32 cellular contexts compared by ENCODE assay signal in the genomic region with DNA sequence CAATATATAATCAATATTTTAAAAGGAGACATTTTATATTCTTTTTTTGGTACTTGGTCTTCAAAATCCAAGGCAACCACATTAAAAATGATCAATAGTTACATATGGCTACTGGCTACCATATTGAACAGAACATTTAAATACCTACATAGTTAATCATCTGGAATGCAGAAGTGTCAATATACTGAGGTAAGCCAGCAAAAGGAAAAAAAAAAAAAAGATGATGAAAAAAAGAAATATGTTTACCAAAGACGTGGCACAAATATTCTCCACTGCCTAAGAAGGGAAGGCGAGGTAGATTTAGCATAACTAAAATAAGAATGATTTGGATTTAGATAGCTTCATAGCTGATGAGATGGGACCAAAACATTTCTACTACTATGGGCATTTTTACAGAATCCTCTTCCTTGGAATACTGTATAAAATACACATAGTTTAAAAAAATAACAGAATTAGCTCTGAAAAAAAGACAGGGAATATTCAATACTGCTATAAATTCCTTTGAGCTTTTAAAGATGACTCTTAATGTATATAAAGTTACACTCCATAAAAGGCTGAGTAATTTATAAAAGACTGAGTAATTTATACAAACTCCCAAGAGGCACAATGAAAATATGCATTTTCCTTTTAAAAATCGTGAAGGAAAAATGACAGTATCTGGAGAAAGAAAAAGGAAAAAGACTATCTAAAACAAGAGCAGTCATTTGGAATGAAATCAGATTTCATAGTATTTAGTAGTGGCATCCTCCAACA.
DNase-seq lines count a peak whose midpoint lies in the region; ATAC-seq, FAIRE-seq and TF ChIP-seq lines count a peak whose summit lies in the region.
"Had no signal": no experiment of that assay in that cellular context is flagged by ENCODE, and none has a peak within 500 bp of the region (broad histone marks: within the 10 kb centered on the region; RNA-seq: fewer than 3 reads in every experiment).

No MANE protein-coding gene starts in this region.

- peak overlapping the region; percentile 45 for H3K27ac Mint-ChIP-seq in mesothelial cell of epicardium
- H3K27ac Mint-ChIP-seq: activated CD4-positive, alpha-beta T cell treated with anti-CD3 and anti-CD28 coated beads, Interleukin-2, amount 10 ng/mL, durations not matched to agents 7 days and 5 days; activated naive CD4-positive, alpha-beta T cell treated with anti-CD3 and anti-CD28 coated beads, Interleukin-2, amount 10 ng/mL, durations not matched to agents 7 days and 5 days; activated T-cell treated with anti-CD3 and anti-CD28 coated beads, Interleukin-2, amount 50 U/mL, for 72 hours; type B pancreatic cell had no signal

- H3K4me1 ChIP-seq in heart right ventricle = peaks cover 0 to 80% (median 37%) of the 10 kb centered on the region in 9 donors
- H3K4me1 ChIP-seq: BLaER1, psoas muscle had no signal

- H3K27me3 ChIP-seq in heart right ventricle (no peaks in the 10 kb centered on the region), bronchial epithelial cell (ENCODE audit: control insufficient read depth, insufficient read depth, low read length) (no peaks in the 10 kb centered on the region)
- H3K27me3 ChIP-seq: BLaER1, dorsolateral prefrontal cortex had no signal

- no peak for FAIRE-seq in bronchial epithelial cell (lab: Jason Lieb, UNC)
- FAIRE-seq: GM12891, H54, HepG2, small intestine had no signal

- WGBS in heart right ventricle, 2 donors = 60 to 62% methylated on average over 3 of the region's 3 CpGs

- H3K4me3 ChIP-seq in heart right ventricle (no peak overlapping the region), bronchial epithelial cell (ENCODE audit: low read depth, low read length) (no peak overlapping the region)
- H3K4me3 ChIP-seq: BLaER1, dorsolateral prefrontal cortex, psoas muscle had no signal

- no peak overlapping the region for H3K4me3 Mint-ChIP-seq in mesothelial cell of epicardium
- H3K4me3 Mint-ChIP-seq: activated CD4-positive, alpha-beta T cell treated with anti-CD3 and anti-CD28 coated beads, Interleukin-2, amount 10 ng/mL, durations not matched to agents 7 days and 5 days; activated naive CD4-positive, alpha-beta T cell treated with anti-CD3 and anti-CD28 coated beads, Interleukin-2, amount 10 ng/mL, durations not matched to agents 7 days and 5 days; activated T-cell treated with anti-CD3 and anti-CD28 coated beads, Interleukin-2, amount 50 U/mL, for 72 hours; central memory CD8-positive, alpha-beta T cell had no signal

- intact Hi-C loops in heart right ventricle (cut with DNase I) = loop anchor here in 7 of 10 donors (5.0 to 10.0 kb wide), 4 partner anchors 39 to 64 kb away; partner anchors contain the start of gene CDH2 (in 5 of the 7)
- intact Hi-C loops in cardiac septum (cut with DNase I) = no loop called here

- H3K27me3 Mint-ChIP-seq in mesothelial cell of epicardium (ENCODE audit: low read depth) = no peaks in the 10 kb centered on the region
- H3K27me3 Mint-ChIP-seq: activated CD4-positive, alpha-beta T cell treated with anti-CD3 and anti-CD28 coated beads, Interleukin-2, amount 10 ng/mL, durations not matched to agents 7 days and 5 days; activated naive CD4-positive, alpha-beta T cell treated with anti-CD3 and anti-CD28 coated beads, Interleukin-2, amount 10 ng/mL, durations not matched to agents 7 days and 5 days; central memory CD8-positive, alpha-beta T cell; type B pancreatic cell had no signal

- H3K27ac ChIP-seq in heart right ventricle = peak overlapping the region; percentile 60 to 88 (median 85)
- H3K27ac ChIP-seq: BLaER1, dorsolateral prefrontal cortex, psoas muscle, WERI-Rb-1 had no signal

- H3K9me3 ChIP-seq in heart right ventricle = no peaks in the 10 kb centered on the region
- H3K9me3 ChIP-seq: BLaER1, psoas muscle had no signal

- ATAC-seq in heart right ventricle = no peak
- no peak for ATAC-seq in GM21737 (IDR thresholded peaks at IDR 0.05; ENCODE audit: unreplicated experiment)
- ATAC-seq: activated T-cell treated with anti-CD3 and anti-CD28 coated beads, Interleukin-2, amount 50 U/mL, for 72 hours; HepG2; left ventricle myocardium superior; psoas muscle had no signal

- TF ChIP-seq CTCF in heart right ventricle (IDR thresholded peaks at IDR 0.05) = no peak
- no peak for TF ChIP-seq CTCF in bronchial epithelial cell (IDR thresholded peaks at IDR 0.05; ENCODE audit: insufficient read depth, low read length, severe bottlenecking)
- TF ChIP-seq CTCF in mesothelial cell of epicardium (IDR thresholded peaks at IDR 0.05; ENCODE audit: unreplicated experiment) = no peak

- H3K36me3 Mint-ChIP-seq in mesothelial cell of epicardium = no peaks in the 10 kb centered on the region
- H3K36me3 Mint-ChIP-seq: activated naive CD4-positive, alpha-beta T cell treated with anti-CD3 and anti-CD28 coated beads, Interleukin-2, amount 10 ng/mL, durations not matched to agents 7 days and 5 days; type B pancreatic cell had no signal

- no peak for TF ChIP-seq POLR2A in erythroblast (IDR thresholded peaks at IDR 0.05; ENCODE audit: low read length)

- DNase-seq in heart right ventricle (no peak), cardiac septum (ENCODE audit: low spot score) (no peak), bronchial epithelial cell (ENCODE audit: low read depth) (peak; percentile 67), mesothelial cell of epicardium (ENCODE audit: low spot score in 2 of 2, unreplicated experiment in 2 of 2) (no peak), NCI-H1694 (lab: John Stamatoyannopoulos, UW) (no peak), OCI-M2 (lab: John Stamatoyannopoulos, UW; ENCODE audit: unreplicated experiment) (no peak), erythroblast (lab: John Stamatoyannopoulos, UW) (no peak)
- DNase-seq: ACHN; activated CD4-positive, alpha-beta T cell treated with anti-CD3 and anti-CD28 coated beads, Interleukin-2, amount 10 ng/mL, durations not matched to agents 7 days and 5 days; activated naive CD4-positive, alpha-beta T cell treated with anti-CD3 and anti-CD28 coated beads, Interleukin-2, amount 10 ng/mL, durations not matched to agents 7 days and 5 days; activated T-cell treated with anti-CD3 and anti-CD28 coated beads, Interleukin-2, amount 50 U/mL, for 72 hours; amniotic stem cell; COR-L47; DND-41; dorsolateral prefrontal cortex; foreskin melanocyte; hypothalamus; left ventricle myocardium superior; NCI-H1092; NCI-H2029 treated with DMSO at 0.1 percent for 48 hours; NCI-H774; psoas muscle; small intestine; stimulated activated CD4-positive, alpha-beta T cell treated with anti-CD3 and anti-CD28 coated beads, Interleukin-2, amount 100 ng/mL, for 24 hours; WERI-Rb-1 had no signal

- peaks cover 50% of the 10 kb centered on the region for H3K4me1 Mint-ChIP-seq in mesothelial cell of epicardium
- H3K4me1 Mint-ChIP-seq: activated CD4-positive, alpha-beta T cell treated with anti-CD3 and anti-CD28 coated beads, Interleukin-2, amount 10 ng/mL, durations not matched to agents 7 days and 5 days; activated naive CD4-positive, alpha-beta T cell treated with anti-CD3 and anti-CD28 coated beads, Interleukin-2, amount 10 ng/mL, durations not matched to agents 7 days and 5 days; central memory CD8-positive, alpha-beta T cell had no signal

- no peaks in the 10 kb centered on the region for H3K9me3 Mint-ChIP-seq in mesothelial cell of epicardium
- H3K9me3 Mint-ChIP-seq: activated CD4-positive, alpha-beta T cell treated with anti-CD3 and anti-CD28 coated beads, Interleukin-2, amount 10 ng/mL, durations not matched to agents 7 days and 5 days; type B pancreatic cell had no signal

- H3K36me3 ChIP-seq in heart right ventricle = no peaks in the 10 kb centered on the region
- H3K36me3 ChIP-seq in bronchial epithelial cell (ENCODE audit: control insufficient read depth, insufficient read depth, low read length) = no peaks in the 10 kb centered on the region
- H3K36me3 ChIP-seq: BLaER1, WERI-Rb-1 had no signal
